Comparison of ENCODE assay signal across 1 cellular context in genomic region chr12:95506707-95507523, GRCh38.
TF ChIP-seq lines count a peak whose summit lies in the region.

No MANE protein-coding gene starts in this region.

TF ChIP-seq in GM23338, 12 proteins besides CTCF, POLR2A, EP300 and RAD21:
- TF ChIP-seq ZNF462 (CRISPR knock-in tag; IDR thresholded peaks at IDR 0.05) (no peak), NANOG (IDR thresholded peaks at IDR 0.05; ENCODE audit: borderline replicate concordance) (no peak), JUNB (IDR thresholded peaks at IDR 0.05; ENCODE audit: unreplicated experiment) (no peak), ZNF114 (CRISPR knock-in tag; IDR thresholded peaks at IDR 0.05) (no peak), STAT1 (IDR thresholded peaks at IDR 0.05; ENCODE audit: unreplicated experiment) (no peak), CREB1 (CRISPR knock-in tag; IDR thresholded peaks at IDR 0.05; ENCODE audit: low read depth) (no peak), EZH2 (IDR thresholded peaks at IDR 0.05; ENCODE audit: low read depth, unreplicated experiment) (no peak), EZH2phosphoT487 (IDR thresholded peaks at IDR 0.05; ENCODE audit: unreplicated experiment) (no peak), POLR2AphosphoS5 (IDR thresholded peaks at IDR 0.05; ENCODE audit: low read depth) (no peak), ZNF331 (CRISPR knock-in tag; IDR thresholded peaks at IDR 0.05; ENCODE audit: low read depth) (no peak)
- TF ChIP-seq, protein P1, sequence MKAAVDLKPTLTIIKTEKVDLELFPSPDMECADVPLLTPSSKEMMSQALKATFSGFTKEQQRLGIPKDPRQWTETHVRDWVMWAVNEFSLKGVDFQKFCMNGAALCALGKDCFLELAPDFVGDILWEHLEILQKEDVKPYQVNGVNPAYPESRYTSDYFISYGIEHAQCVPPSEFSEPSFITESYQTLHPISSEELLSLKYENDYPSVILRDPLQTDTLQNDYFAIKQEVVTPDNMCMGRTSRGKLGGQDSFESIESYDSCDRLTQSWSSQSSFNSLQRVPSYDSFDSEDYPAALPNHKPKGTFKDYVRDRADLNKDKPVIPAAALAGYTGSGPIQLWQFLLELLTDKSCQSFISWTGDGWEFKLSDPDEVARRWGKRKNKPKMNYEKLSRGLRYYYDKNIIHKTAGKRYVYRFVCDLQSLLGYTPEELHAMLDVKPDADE (IDR thresholded peaks at IDR 0.05), result no peak
- TF ChIP-seq, protein P2, sequence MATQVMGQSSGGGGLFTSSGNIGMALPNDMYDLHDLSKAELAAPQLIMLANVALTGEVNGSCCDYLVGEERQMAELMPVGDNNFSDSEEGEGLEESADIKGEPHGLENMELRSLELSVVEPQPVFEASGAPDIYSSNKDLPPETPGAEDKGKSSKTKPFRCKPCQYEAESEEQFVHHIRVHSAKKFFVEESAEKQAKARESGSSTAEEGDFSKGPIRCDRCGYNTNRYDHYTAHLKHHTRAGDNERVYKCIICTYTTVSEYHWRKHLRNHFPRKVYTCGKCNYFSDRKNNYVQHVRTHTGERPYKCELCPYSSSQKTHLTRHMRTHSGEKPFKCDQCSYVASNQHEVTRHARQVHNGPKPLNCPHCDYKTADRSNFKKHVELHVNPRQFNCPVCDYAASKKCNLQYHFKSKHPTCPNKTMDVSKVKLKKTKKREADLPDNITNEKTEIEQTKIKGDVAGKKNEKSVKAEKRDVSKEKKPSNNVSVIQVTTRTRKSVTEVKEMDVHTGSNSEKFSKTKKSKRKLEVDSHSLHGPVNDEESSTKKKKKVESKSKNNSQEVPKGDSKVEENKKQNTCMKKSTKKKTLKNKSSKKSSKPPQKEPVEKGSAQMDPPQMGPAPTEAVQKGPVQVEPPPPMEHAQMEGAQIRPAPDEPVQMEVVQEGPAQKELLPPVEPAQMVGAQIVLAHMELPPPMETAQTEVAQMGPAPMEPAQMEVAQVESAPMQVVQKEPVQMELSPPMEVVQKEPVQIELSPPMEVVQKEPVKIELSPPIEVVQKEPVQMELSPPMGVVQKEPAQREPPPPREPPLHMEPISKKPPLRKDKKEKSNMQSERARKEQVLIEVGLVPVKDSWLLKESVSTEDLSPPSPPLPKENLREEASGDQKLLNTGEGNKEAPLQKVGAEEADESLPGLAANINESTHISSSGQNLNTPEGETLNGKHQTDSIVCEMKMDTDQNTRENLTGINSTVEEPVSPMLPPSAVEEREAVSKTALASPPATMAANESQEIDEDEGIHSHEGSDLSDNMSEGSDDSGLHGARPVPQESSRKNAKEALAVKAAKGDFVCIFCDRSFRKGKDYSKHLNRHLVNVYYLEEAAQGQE (IDR thresholded peaks at IDR 0.05; ENCODE audit: unreplicated experiment), result no peak
